In genomic region chr12:2890001-2890387, GRCh38 we compare ENCODE assay signal across 1 cellular context.
TF ChIP-seq lines count a peak whose summit lies in the region.

No MANE protein-coding gene starts in this region.

TF ChIP-seq in H1, 55 proteins besides CTCF, POLR2A, EP300 and RAD21:
- TF ChIP-seq TAF7 (optimal IDR thresholded peaks at IDR 0.05; ENCODE audit: borderline replicate concordance, low read depth, low read length) (no peak), CTBP2 (IDR thresholded peaks at IDR 0.05; ENCODE audit: borderline replicate concordance, insufficient read depth, insufficient read length, low read length) (no peak), ATF3 (IDR thresholded peaks at IDR 0.05; ENCODE audit: insufficient read depth, low read depth, low read length) (no peak), GTF2F1 (IDR thresholded peaks at IDR 0.05; ENCODE audit: borderline replicate concordance, low read depth, low read length) (no peak), FOSL1 (IDR thresholded peaks at IDR 0.05; ENCODE audit: insufficient read depth, low read depth, low read length) (no peak), CBX5 (IDR thresholded peaks at IDR 0.05; ENCODE audit: low read depth, low read length) (no peak), POLR2AphosphoS5 (IDR thresholded peaks at IDR 0.05; ENCODE audit: low read depth, low read length) (no peak), SIX5 (IDR thresholded peaks at IDR 0.05; ENCODE audit: low read depth, low read length) (no peak), YY1 (IDR thresholded peaks at IDR 0.05; ENCODE audit: low read depth, low read length) (no peak), KDM5A (IDR thresholded peaks at IDR 0.05; ENCODE audit: low read length) (no peak), RXRA (IDR thresholded peaks at IDR 0.05; ENCODE audit: insufficient read depth, low read depth, low read length) (no peak), MAFK (IDR thresholded peaks at IDR 0.05; ENCODE audit: low read depth, low read length) (no peak), KDM4A (IDR thresholded peaks at IDR 0.05; ENCODE audit: low read depth, low read length, severe bottlenecking) (no peak), SIN3A (conservative IDR thresholded peaks at IDR 0.05 in 1 of 2, IDR thresholded peaks at IDR 0.05 in 1 of 2; ENCODE audit: low read depth in 1 of 2, low read length in 2 of 2) (no peak), RBBP5 (IDR thresholded peaks at IDR 0.05; ENCODE audit: borderline replicate concordance, low read depth, low read length) (no peak), BRCA1 (IDR thresholded peaks at IDR 0.05; ENCODE audit: low read depth, low read length) (no peak), NRF1 (IDR thresholded peaks at IDR 0.05; ENCODE audit: low read depth, low read length) (no peak), CHD1 (IDR thresholded peaks at IDR 0.05; ENCODE audit: low read depth, low read length) (no peak), ATF2 (IDR thresholded peaks at IDR 0.05; ENCODE audit: low read length) (no peak)
TF ChIP-seq in H1: peak in this region for 0.
